In the genomic region with DNA sequence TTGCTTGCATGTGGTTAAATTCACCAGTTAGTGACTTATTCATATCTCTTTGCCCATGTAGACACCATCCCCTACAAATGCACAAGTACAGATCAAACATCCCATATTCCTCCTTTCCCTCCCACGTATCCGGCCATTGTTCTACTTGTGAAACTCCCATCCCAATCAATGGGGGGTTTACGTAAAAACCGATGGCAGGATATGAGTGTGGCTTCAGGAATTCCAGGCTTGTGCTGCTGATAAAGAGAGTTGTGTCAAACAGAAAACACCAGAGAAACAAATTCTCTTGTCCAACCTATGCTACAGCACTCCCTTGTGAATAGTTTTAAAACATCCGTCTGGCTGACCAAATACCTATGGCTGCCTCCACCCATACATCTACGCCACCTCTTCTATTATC, we compare ENCODE assay signal across 8 cellular contexts. TPM values are rescaled to one million over a fixed set of nuclear protein-coding genes. Genes with fewer than 3 reads are reported as not detected.
DNase-seq lines count a peak whose midpoint lies in the region; TF ChIP-seq lines count a peak whose summit lies in the region.

No MANE protein-coding gene starts in this region.

- intact Hi-C loops in Caco-2 (cut with micrococcal nuclease; ENCODE audit: unreplicated experiment), result no loop called here

- no peak for TF ChIP-seq CTCF in fibroblast of villous mesenchyme (IDR thresholded peaks at IDR 0.05; ENCODE audit: insufficient read depth, low read depth, low read length)
- TF ChIP-seq CTCF in Caco-2 (IDR thresholded peaks at IDR 0.05; ENCODE audit: insufficient read depth in 1 of 2, low read depth in 1 of 2, low read length in 1 of 2, severe bottlenecking in 1 of 2, unreplicated experiment in 1 of 2), result no peak

- no peaks in the 10 kb centered on the region for H3K9me3 Mint-ChIP-seq in Caco-2 (ENCODE audit: unreplicated experiment)

- BruUV-seq in Caco-2 (replicated peaks; lab: Mats Ljungman, UMichigan), result no TSS peak

- WGBS in trophoblast cell (ENCODE audit: extremely low coverage, insufficient coverage, insufficient read length), result no CpG with 5 or more reads among the region's 6 CpGs

- H3K27ac Mint-ChIP-seq in Caco-2 (ENCODE audit: unreplicated experiment), result no peak overlapping the region

- no peak overlapping the region for H2BK12ac ChIP-seq in trophoblast cell (ENCODE audit: low read length)

- H3K9ac ChIP-seq in trophoblast cell (ENCODE audit: low read length), result no peak overlapping the region

- H3K18ac ChIP-seq in trophoblast cell (ENCODE audit: low read length), result no peak overlapping the region

- CTCF ChIA-PET in Caco-2 (lab: Charles Lee), result no interaction called here

- POLR2A ChIA-PET in Caco-2 (lab: Charles Lee), result no interaction called here

- H3K27me3 Mint-ChIP-seq in Caco-2 (ENCODE audit: insufficient read depth, unreplicated experiment), result no peaks in the 10 kb centered on the region

- H4K12ac ChIP-seq in trophoblast cell (ENCODE audit: low read depth, low read length), result no peak overlapping the region

- H3K4me3 Mint-ChIP-seq in Caco-2 (ENCODE audit: unreplicated experiment), result no peak overlapping the region

- no peak overlapping the region for H3K14ac ChIP-seq in trophoblast cell (ENCODE audit: low read length)

- DNase-seq in Daoy (ENCODE audit: low read depth), result peak; percentile 91
- DNase-seq in SJSA1 (ENCODE audit: low read depth in 1 of 2, low spot score in 2 of 2), result peak; percentile 76 to 90
- DNase-seq in fibroblast of villous mesenchyme (ENCODE audit: low read depth), result peak; percentile 88
- DNase-seq in trophoblast cell, result peak; percentile 11 to 42
- DNase-seq in Caco-2, result no peak
- no peak for DNase-seq in amniotic stem cell (lab: John Stamatoyannopoulos, UW)
- no peak for DNase-seq in activated naive CD4-positive, alpha-beta T cell treated with Interleukin-2 at 50 U/mL for 16 hours
- no peak for DNase-seq in occipital lobe (lab: John Stamatoyannopoulos, UW)

- no peak overlapping the region for H2BK5ac ChIP-seq in trophoblast cell (ENCODE audit: low read depth, low read length, poor library complexity)

- no peak overlapping the region for H2BK120ac ChIP-seq in trophoblast cell (ENCODE audit: insufficient read depth, low read length, poor library complexity)

- H3K27ac ChIP-seq in SJSA1 (peak overlapping the region; percentile 96), trophoblast cell (ENCODE audit: low read depth, low read length) (peak overlapping the region; percentile 45)

- H3K79me1 ChIP-seq in trophoblast cell (ENCODE audit: low read length), result peaks cover 2% of the 10 kb centered on the region

- H3K9me3 ChIP-seq in SJSA1 (replicated peaks), result no peaks in the 10 kb centered on the region
- peaks cover 1% of the 10 kb centered on the region for H3K9me3 ChIP-seq in trophoblast cell (ENCODE audit: insufficient read depth, low read depth, low read length)
- peaks cover 3% of the 10 kb centered on the region; the same call in 1 of the 2 replicates for H3K9me3 ChIP-seq in Caco-2

- H3K4ac ChIP-seq in trophoblast cell (ENCODE audit: low read depth, low read length), result no peak overlapping the region

- H3K4me1 ChIP-seq in SJSA1 (replicated peaks) (peaks cover 63% of the 10 kb centered on the region), trophoblast cell (ENCODE audit: control insufficient read depth in 1 of 2, insufficient read depth in 2 of 2, low read length in 2 of 2) (peaks cover 0 to 4% of the 10 kb centered on the region in 2 experiments), Caco-2 (peaks cover 9% of the 10 kb centered on the region)

- H3K27me3 ChIP-seq in SJSA1 (replicated peaks), result no peaks in the 10 kb centered on the region
- H3K27me3 ChIP-seq in trophoblast cell (ENCODE audit: insufficient read depth, low read length), result no peaks in the 10 kb centered on the region
- no peaks in the 10 kb centered on the region for H3K27me3 ChIP-seq in Caco-2 (replicated peaks; ENCODE audit: control insufficient read depth, insufficient read depth, low read length)

- H3K79me2 ChIP-seq in trophoblast cell (ENCODE audit: control insufficient read depth, insufficient read depth, low read length, poor library complexity), result no peaks in the 10 kb centered on the region

- H3K4me1 Mint-ChIP-seq in Caco-2 (ENCODE audit: low read depth, unreplicated experiment), result peaks cover 9% of the 10 kb centered on the region

- peak overlapping the region; percentile 1 for H3K4me2 ChIP-seq in trophoblast cell (ENCODE audit: low read length)

- no peak overlapping the region for H2AK5ac ChIP-seq in trophoblast cell (ENCODE audit: low read length)

- H4K91ac ChIP-seq in trophoblast cell (ENCODE audit: low read depth, low read length), result no peak overlapping the region

- no peaks in the 10 kb centered on the region for H3K36me3 Mint-ChIP-seq in Caco-2 (ENCODE audit: insufficient read depth, unreplicated experiment)

- no peak overlapping the region for H2AFZ ChIP-seq in trophoblast cell (ENCODE audit: insufficient read depth, low read length, poor library complexity)

- H3K4me3 ChIP-seq in SJSA1, result no peak overlapping the region
- no peak overlapping the region for H3K4me3 ChIP-seq in fibroblast of villous mesenchyme (ENCODE audit: low read depth, low read length)
- no peak overlapping the region for H3K4me3 ChIP-seq in trophoblast cell (ENCODE audit: low read depth, low read length)
- no peak overlapping the region for H3K4me3 ChIP-seq in Caco-2 (ENCODE audit: low read depth, low read length)

- no peak overlapping the region for H4K8ac ChIP-seq in trophoblast cell (ENCODE audit: low read depth, low read length)

- H3K23ac ChIP-seq in trophoblast cell (ENCODE audit: low read length), result no peak overlapping the region

- no peaks in the 10 kb centered on the region; the same call in 1 of the 2 replicates for H3K36me3 ChIP-seq in SJSA1
- H3K36me3 ChIP-seq in trophoblast cell (ENCODE audit: control insufficient read depth in 1 of 2, insufficient read depth in 2 of 2, low read length in 2 of 2), result peaks cover 0 to 3% of the 10 kb centered on the region in 2 experiments
- no peaks in the 10 kb centered on the region for H3K36me3 ChIP-seq in Caco-2 (ENCODE audit: control insufficient read depth, insufficient read depth, low read length)

RNA-seq across cellular contexts. Expression of gene FLI1, which starts 15.5 kb away (rescaled TPM):
- 11.7 and 15.4 TPM in 2 replicates for total RNA-seq in Daoy (2014; rRNA removed; shearing (Covaris generic))
- 8.4 and 10.7 TPM in 2 replicates for total RNA-seq in SJSA1 (2014; rRNA removed; shearing (Covaris generic))
- total RNA-seq in fibroblast of villous mesenchyme (6.9 and 10.6 TPM in 2 replicates), Caco-2 (2022) (not detected in 2 replicates), occipital lobe (4.7 TPM)
- 2.3 and 3.1 TPM in 2 replicates for polyA plus RNA-seq in trophoblast cell (2013)

Comparison
In these comparisons a context has a peak if more than half of its experiments do, and no peak if none do; other contexts are left out.
1. DNase-seq: peak in Daoy (single experiment), SJSA1 (2 of 2), fibroblast of villous mesenchyme (single experiment) and trophoblast cell (2 of 2); none in Caco-2 (0 of 2), amniotic stem cell (single experiment), activated naive CD4-positive, alpha-beta T cell treated with Interleukin-2 at 50 U/mL for 16 hours (single experiment) and occipital lobe (single experiment).